In genomic region chr3:10981031-10981430, GRCh38 we compare ENCODE assay signal across 38 cellular contexts. TPM values are rescaled to one million over a fixed set of nuclear protein-coding genes. Genes with fewer than 3 reads are reported as not detected.
"Had no signal": no experiment of that assay in that cellular context is flagged by ENCODE, and none has a peak within 500 bp of the region (broad histone marks: within the 10 kb centered on the region; RNA-seq: fewer than 3 reads in every experiment).

No MANE protein-coding gene starts in this region.

- DNase-seq: Karpas-422, Kasumi-1, KG1, MG63, MM.1S, MV-4-11, NCI-H1048, NCI-H1092, NCI-H1092 treated with DMSO at 0.1 percent for 48 hours, NCI-H1105, NCI-H1105 treated with DMSO at 0.1 percent for 48 hours, NCI-H1417, NCI-H1417 treated with DMSO at 0.1 percent for 48 hours, NCI-H1436, NCI-H1436 treated with DMSO at 0.1 percent for 48 hours, NCI-H146, NCI-H1694, NCI-H1694 treated with DMSO at 0.1 percent for 48 hours, NCI-H187, NCI-H187 treated with DMSO at 0.1 percent for 48 hours, NCI-H1930, NCI-H2029, NCI-H2029 treated with DMSO at 0.1 percent for 48 hours, NCI-H2081, NCI-H2081 treated with DMSO at 0.1 percent for 48 hours, NCI-H2107, NCI-H2171, NCI-H2171 treated with DMSO at 0.1 percent for 48 hours, NCI-H2227 treated with DMSO at 0.1 percent for 48 hours, NCI-H226, NCI-H345, NCI-H446, NCI-H446 treated with DMSO at 0.1 percent for 48 hours, NCI-H510A had no signal

- H3K9me3 ChIP-seq: MG63 had no signal

- H3K36me3 ChIP-seq: MG63 had no signal

- H3K27ac ChIP-seq: KMS-11 had no signal

- H3K4me2 ChIP-seq: KMS-11 had no signal

- H3K9ac ChIP-seq: KMS-11 had no signal

- H3K4me3 ChIP-seq: MG63 had no signal

- H3K27me3 ChIP-seq: MG63 had no signal

RNA-seq across cellular contexts. Expression of gene SLC6A1, which starts 11.5 kb away (rescaled TPM):
- total RNA-seq: M059J, MCF 10A, NCI-H460 had no signal
